In genomic region chr12:100845095-100845494, GRCh38 we compare ENCODE assay signal across 17 cellular contexts. TPM values are rescaled to one million over a fixed set of nuclear protein-coding genes. Genes with fewer than 3 reads are reported as not detected.
A peak's percentile ranks its signal among the peaks of the same experiment; 100 is the strongest.
DNase-seq lines count a peak whose midpoint lies in the region; ATAC-seq, FAIRE-seq and TF ChIP-seq lines count a peak whose summit lies in the region.
"Had no signal": no experiment of that assay in that cellular context is flagged by ENCODE, and none has a peak within 500 bp of the region (broad histone marks: within the 10 kb centered on the region; RNA-seq: fewer than 3 reads in every experiment).

No MANE protein-coding gene starts in this region.

- no peak for TF ChIP-seq POLR2A in breast epithelium (IDR thresholded peaks at IDR 0.05)

- H3K4me3 Mint-ChIP-seq in MCF 10A (ENCODE audit: unreplicated experiment), result no peak overlapping the region
- H3K4me3 Mint-ChIP-seq: activated naive CD8-positive, alpha-beta T cell treated with anti-CD3 and anti-CD28 coated beads, Interleukin-2, amount 50 U/mL, for 24 hours; CD4-positive, alpha-beta memory T cell; stimulated activated naive CD8-positive, alpha-beta T cell treated with anti-CD3 and anti-CD28 coated beads, Interleukin-15, Interleukin-2, amounts not matched to agents 100 ng/mL and 50 ng/mL, for 24 hours; type B pancreatic cell had no signal

- no peak overlapping the region for H3K27ac Mint-ChIP-seq in MCF 10A (ENCODE audit: low read depth, unreplicated experiment)
- H3K27ac Mint-ChIP-seq: activated naive CD8-positive, alpha-beta T cell treated with anti-CD3 and anti-CD28 coated beads, Interleukin-2, amount 50 U/mL, for 24 hours; CD4-positive, alpha-beta memory T cell; stimulated activated naive CD8-positive, alpha-beta T cell treated with anti-CD3 and anti-CD28 coated beads, Interleukin-15, Interleukin-2, amounts not matched to agents 100 ng/mL and 50 ng/mL, for 24 hours; type B pancreatic cell had no signal

- H3K4me1 ChIP-seq in breast epithelium, result no peaks in the 10 kb centered on the region
- no peaks in the 10 kb centered on the region for H3K4me1 ChIP-seq in MM.1S (ENCODE audit: low read length)

- CTCF ChIA-PET in MCF 10A (lab: Yijun Ruan, JAX), result interaction anchor here (0.6 to 1.6 kb wide), 6 partner anchors 11 to 160 kb away, joined by 3 to 5 read pairs (median 4); no protein-coding TSS in a partner anchor

- intact Hi-C loops in MCF 10A (cut with micrococcal nuclease) (no loop called here), breast epithelium (cut with DNase I; ENCODE audit: low total_unique reads) (no loop called here)

- H3F3A ChIP-seq in MM.1S (ENCODE audit: insufficient read depth, low read length), result no peaks in the 10 kb centered on the region

- ATAC-seq in GM21515 (IDR thresholded peaks at IDR 0.05; ENCODE audit: unreplicated experiment), result no peak
- no peak for ATAC-seq in HG03432 (IDR thresholded peaks at IDR 0.05; ENCODE audit: unreplicated experiment)
- ATAC-seq: activated naive CD8-positive, alpha-beta T cell treated with anti-CD3 and anti-CD28 coated beads, Interleukin-2, amount 50 U/mL, for 24 hours; esophagus mucosa; sciatic nerve had no signal

- H3K9me3 Mint-ChIP-seq in MCF 10A (ENCODE audit: unreplicated experiment), result no peaks in the 10 kb centered on the region
- H3K9me3 Mint-ChIP-seq: type B pancreatic cell had no signal

- H3K4me1 Mint-ChIP-seq in MCF 10A (ENCODE audit: insufficient read depth, unreplicated experiment), result peaks cover 10% of the 10 kb centered on the region
- H3K4me1 Mint-ChIP-seq: activated naive CD8-positive, alpha-beta T cell treated with anti-CD3 and anti-CD28 coated beads, Interleukin-2, amount 50 U/mL, for 24 hours; CD4-positive, alpha-beta memory T cell had no signal

- H2AFZ ChIP-seq in MM.1S (ENCODE audit: low read length), result no peak overlapping the region

- no peak for FAIRE-seq in urothelium cell line (lab: Jason Lieb, UNC)

- H3K36me3 Mint-ChIP-seq in MCF 10A (ENCODE audit: insufficient read depth, unreplicated experiment), result no peaks in the 10 kb centered on the region
- H3K36me3 Mint-ChIP-seq: CD4-positive, alpha-beta memory T cell; type B pancreatic cell had no signal

- no peaks in the 10 kb centered on the region for H4K20me1 ChIP-seq in MM.1S (ENCODE audit: insufficient read depth, low read length)

- H3K79me2 ChIP-seq in MM.1S (ENCODE audit: low read length), result no peaks in the 10 kb centered on the region

- no peak overlapping the region for H3K4me3 ChIP-seq in breast epithelium
- H3K4me3 ChIP-seq in MM.1S (ENCODE audit: low read length), result no peak overlapping the region
- H3K4me3 ChIP-seq in choroid plexus epithelial cell (ENCODE audit: low read depth, low read length), result no peak overlapping the region
- H3K4me3 ChIP-seq: dorsolateral prefrontal cortex had no signal

- no peaks in the 10 kb centered on the region for H3K9me2 ChIP-seq in MM.1S (replicated peaks; ENCODE audit: insufficient read depth, low read length)

- H3K4me2 ChIP-seq in MM.1S (ENCODE audit: low read depth, low read length), result no peak overlapping the region

- DNase-seq in MCF 10A (ENCODE audit: unreplicated experiment) (peak; percentile 13), breast epithelium (ENCODE audit: low spot score in 2 of 2) (no peak), MM.1S (peak; percentile 24), choroid plexus epithelial cell (ENCODE audit: low read depth) (peak; percentile 2), urothelium cell line (ENCODE audit: low spot score) (peak; percentile 37), globus pallidus (ENCODE audit: low spot score) (no peak)
- DNase-seq: activated naive CD8-positive, alpha-beta T cell treated with anti-CD3 and anti-CD28 coated beads, Interleukin-2, amount 50 U/mL, for 24 hours; CD4-positive, alpha-beta memory T cell; NCI-H1694 had no signal

- POLR2A ChIA-PET in MCF 10A (lab: Yijun Ruan, JAX), result no interaction called here

- H3K9me3 ChIP-seq in breast epithelium (no peaks in the 10 kb centered on the region), MM.1S (replicated peaks; ENCODE audit: insufficient read depth, low read length) (no peaks in the 10 kb centered on the region)

- H3K36me3 ChIP-seq in breast epithelium (no peaks in the 10 kb centered on the region), MM.1S (replicated peaks; ENCODE audit: insufficient read depth, low read length) (no peaks in the 10 kb centered on the region)

- no peaks in the 10 kb centered on the region for H3K27me3 ChIP-seq in breast epithelium
- no peaks in the 10 kb centered on the region for H3K27me3 ChIP-seq in MM.1S (replicated peaks; ENCODE audit: insufficient read depth, low read length)
- H3K27me3 ChIP-seq: dorsolateral prefrontal cortex had no signal

- no peaks in the 10 kb centered on the region for H3K27me3 Mint-ChIP-seq in MCF 10A (ENCODE audit: insufficient read depth, unreplicated experiment)
- H3K27me3 Mint-ChIP-seq: activated naive CD8-positive, alpha-beta T cell treated with anti-CD3 and anti-CD28 coated beads, Interleukin-2, amount 50 U/mL, for 24 hours; CD4-positive, alpha-beta memory T cell; stimulated activated naive CD8-positive, alpha-beta T cell treated with anti-CD3 and anti-CD28 coated beads, Interleukin-15, Interleukin-2, amounts not matched to agents 100 ng/mL and 50 ng/mL, for 24 hours had no signal

- BruUV-seq in MCF 10A (replicated peaks; lab: Mats Ljungman, UMichigan), result no TSS peak

- no peak for TF ChIP-seq CTCF in MCF 10A (IDR thresholded peaks at IDR 0.05; ENCODE audit: unreplicated experiment)
- TF ChIP-seq CTCF in breast epithelium (IDR thresholded peaks at IDR 0.05), result no peak
- no peak for TF ChIP-seq CTCF in MM.1S (IDR thresholded peaks at IDR 0.05; ENCODE audit: low read length)
- TF ChIP-seq CTCF in choroid plexus epithelial cell (conservative IDR thresholded peaks at IDR 0.05; ENCODE audit: low read depth, low read length), result no peak

- no peak overlapping the region for H3K9ac ChIP-seq in MM.1S (ENCODE audit: low read length)

- H3K27ac ChIP-seq in breast epithelium, result no peak overlapping the region
- H3K27ac ChIP-seq in MM.1S (ENCODE audit: low read length), result no peak overlapping the region

RNA-seq across cellular contexts. Expression of gene ANO4, which starts 50.5 kb away (rescaled TPM):
- total RNA-seq in MCF 10A (2022), result 0.15 and 0.91 TPM in 2 replicates
- 1 to 10 TPM in 1 of 3 donors, under 1 TPM in 2; 0.33 to 1.0 (median 0.80) TPM for total RNA-seq in breast epithelium
- total RNA-seq: CD4-positive, alpha-beta memory T cell; esophagus mucosa; NCI-H460 had no signal

Comparison
In these comparisons a context has a peak if more than half of its experiments do, and no peak if none do; other contexts are left out.
1. DNase-seq: peak in MCF 10A (single experiment), MM.1S (single experiment), choroid plexus epithelial cell (single experiment) and urothelium cell line (single experiment); none in breast epithelium (0 of 2) and globus pallidus (single experiment).